1 cellular context compared by ENCODE assay signal in the genomic region with DNA sequence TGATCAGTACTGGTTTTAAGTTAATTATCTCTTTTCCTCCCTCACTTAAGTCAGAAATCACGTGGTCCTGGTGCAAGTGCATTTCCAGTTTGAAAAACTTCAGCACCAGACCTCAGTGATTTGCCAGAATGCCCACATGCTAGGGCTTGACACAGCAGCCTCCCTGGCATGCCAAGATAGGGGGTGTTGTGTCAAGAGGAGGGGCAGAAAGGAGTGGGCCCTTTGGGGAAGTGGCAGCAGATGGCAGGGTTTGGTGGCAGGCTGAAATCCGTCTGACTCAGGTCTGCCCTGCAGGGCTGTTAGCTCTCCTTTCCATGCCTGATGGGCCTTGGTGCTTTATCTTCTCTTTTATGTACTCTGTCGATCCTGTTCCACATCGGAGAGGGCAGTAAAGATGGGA.
TF ChIP-seq lines count a peak whose summit lies in the region.

No MANE protein-coding gene starts in this region.

TF ChIP-seq in SK-N-SH treated with all-trans-retinoic acid at 6 μM for 48 hours, 23 proteins besides CTCF, POLR2A, EP300 and RAD21 (continued from another document):
- TF ChIP-seq, protein P1, sequence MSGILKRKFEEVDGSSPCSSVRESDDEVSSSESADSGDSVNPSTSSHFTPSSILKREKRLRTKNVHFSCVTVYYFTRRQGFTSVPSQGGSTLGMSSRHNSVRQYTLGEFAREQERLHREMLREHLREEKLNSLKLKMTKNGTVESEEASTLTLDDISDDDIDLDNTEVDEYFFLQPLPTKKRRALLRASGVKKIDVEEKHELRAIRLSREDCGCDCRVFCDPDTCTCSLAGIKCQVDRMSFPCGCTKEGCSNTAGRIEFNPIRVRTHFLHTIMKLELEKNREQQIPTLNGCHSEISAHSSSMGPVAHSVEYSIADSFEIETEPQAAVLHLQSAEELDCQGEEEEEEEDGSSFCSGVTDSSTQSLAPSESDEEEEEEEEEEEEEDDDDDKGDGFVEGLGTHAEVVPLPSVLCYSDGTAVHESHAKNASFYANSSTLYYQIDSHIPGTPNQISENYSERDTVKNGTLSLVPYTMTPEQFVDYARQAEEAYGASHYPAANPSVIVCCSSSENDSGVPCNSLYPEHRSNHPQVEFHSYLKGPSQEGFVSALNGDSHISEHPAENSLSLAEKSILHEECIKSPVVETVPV (CRISPR knock-in tag; IDR thresholded peaks at IDR 0.05) = no peak
- TF ChIP-seq ZNF565 (CRISPR knock-in tag; conservative IDR thresholded peaks at IDR 0.05; ENCODE audit: low read depth) (no peak), GLIS3 (CRISPR knock-in tag; IDR thresholded peaks at IDR 0.05) (no peak)
- TF ChIP-seq, protein P2, sequence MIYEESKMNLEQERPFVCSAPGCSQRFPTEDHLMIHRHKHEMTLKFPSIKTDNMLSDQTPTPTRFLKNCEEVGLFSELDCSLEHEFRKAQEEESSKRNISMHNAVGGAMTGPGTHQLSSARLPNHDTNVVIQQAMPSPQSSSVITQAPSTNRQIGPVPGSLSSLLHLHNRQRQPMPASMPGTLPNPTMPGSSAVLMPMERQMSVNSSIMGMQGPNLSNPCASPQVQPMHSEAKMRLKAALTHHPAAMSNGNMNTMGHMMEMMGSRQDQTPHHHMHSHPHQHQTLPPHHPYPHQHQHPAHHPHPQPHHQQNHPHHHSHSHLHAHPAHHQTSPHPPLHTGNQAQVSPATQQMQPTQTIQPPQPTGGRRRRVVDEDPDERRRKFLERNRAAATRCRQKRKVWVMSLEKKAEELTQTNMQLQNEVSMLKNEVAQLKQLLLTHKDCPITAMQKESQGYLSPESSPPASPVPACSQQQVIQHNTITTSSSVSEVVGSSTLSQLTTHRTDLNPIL (CRISPR knock-in tag; IDR thresholded peaks at IDR 0.05; ENCODE audit: low read depth) = no peak
